ENCODE assay signal across 12 cellular contexts in the genomic region with DNA sequence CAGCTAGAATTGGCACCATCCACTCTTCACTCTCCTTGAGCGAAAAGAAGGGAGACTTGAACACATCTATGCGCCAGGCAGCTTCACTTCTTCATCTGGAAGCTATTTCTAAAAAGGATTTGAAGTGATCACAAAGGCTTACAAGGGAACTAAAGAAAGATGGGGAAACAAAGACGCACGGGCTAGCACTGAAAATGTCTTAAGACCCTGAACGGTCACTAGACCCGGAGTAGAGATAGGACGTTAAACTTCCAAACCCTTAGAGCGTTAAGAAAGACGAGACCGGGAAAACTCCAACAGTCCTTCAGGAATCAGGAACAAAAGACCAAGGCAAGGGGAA. TPM values are rescaled to one million over a fixed set of nuclear protein-coding genes. Genes with fewer than 3 reads are reported as not detected.
DNase-seq lines count a peak whose midpoint lies in the region; ATAC-seq, FAIRE-seq and TF ChIP-seq lines count a peak whose summit lies in the region.
"Had no signal": no experiment of that assay in that cellular context is flagged by ENCODE, and none has a peak within 500 bp of the region (broad histone marks: within the 10 kb centered on the region; RNA-seq: fewer than 3 reads in every experiment).

No MANE protein-coding gene starts in this region.

- no peak for TF ChIP-seq POLR2A in breast epithelium (IDR thresholded peaks at IDR 0.05)

- H3K27me3 ChIP-seq in breast epithelium (peaks cover 0 to 6% of the 10 kb centered on the region in 2 donors), astrocyte (ENCODE audit: insufficient read depth, low read length) (peaks cover 49% of the 10 kb centered on the region), upper lobe of right lung (peaks cover 41% of the 10 kb centered on the region)
- H3K27me3 ChIP-seq: thyroid gland had no signal

- no peak for DNase-seq in breast epithelium (ENCODE audit: low spot score in 2 of 2)
- no peak for DNase-seq in MCF 10A (ENCODE audit: unreplicated experiment)
- DNase-seq in astrocyte (ENCODE audit: low read depth), result no peak
- no peak for DNase-seq in memory B cell (ENCODE audit: low spot score in 2 of 2)
- DNase-seq in upper lobe of right lung, result no peak
- DNase-seq in AML-193 (lab: John Stamatoyannopoulos, UW), result no peak
- no peak for DNase-seq in GM10266 (ENCODE audit: extremely low spot score)

- H2AFZ ChIP-seq in astrocyte (ENCODE audit: low read depth, low read length), result peak overlapping the region; percentile 87

- H3K27ac ChIP-seq in breast epithelium (no peak overlapping the region), astrocyte (ENCODE audit: low read depth, low read length) (no peak overlapping the region), upper lobe of right lung (no peak overlapping the region)
- H3K27ac ChIP-seq: epithelial cell of prostate, prostate gland, thyroid gland had no signal

- H3K4me3 Mint-ChIP-seq in MCF 10A (ENCODE audit: unreplicated experiment) (no peak overlapping the region), astrocyte (ENCODE audit: unreplicated experiment) (peak overlapping the region; percentile 18), memory B cell (peak overlapping the region; percentile 39)

- H3K36me3 Mint-ChIP-seq in MCF 10A (ENCODE audit: insufficient read depth, unreplicated experiment), result no peaks in the 10 kb centered on the region
- no peaks in the 10 kb centered on the region for H3K36me3 Mint-ChIP-seq in astrocyte (ENCODE audit: low read depth, unreplicated experiment)
- peaks cover 1% of the 10 kb centered on the region for H3K36me3 Mint-ChIP-seq in memory B cell

- FAIRE-seq in astrocyte (lab: Jason Lieb, UNC), result no peak

- no peaks in the 10 kb centered on the region for H3K36me3 ChIP-seq in breast epithelium
- H3K36me3 ChIP-seq in astrocyte (ENCODE audit: insufficient read depth, low read length), result no peaks in the 10 kb centered on the region
- H3K36me3 ChIP-seq in upper lobe of right lung, result no peaks in the 10 kb centered on the region
- H3K36me3 ChIP-seq: prostate gland, thyroid gland had no signal

- peak overlapping the region; percentile 33 for H3K9ac ChIP-seq in astrocyte (ENCODE audit: low read length)

- intact Hi-C loops in breast epithelium (cut with DNase I; ENCODE audit: low total_unique reads), result no loop called here
- intact Hi-C loops in MCF 10A (cut with micrococcal nuclease), result no loop called here
- intact Hi-C loops in upper lobe of right lung (cut with DNase I), result loop anchor here (10.0 kb wide), 1 partner anchor 139 kb away; the partner anchor contains the start of gene THPO

- no peaks in the 10 kb centered on the region for H4K20me1 ChIP-seq in astrocyte (ENCODE audit: insufficient read depth, low read length)

- H3K4me1 ChIP-seq in breast epithelium (no peaks in the 10 kb centered on the region), astrocyte (ENCODE audit: insufficient read depth, low read length) (peaks cover 11% of the 10 kb centered on the region), upper lobe of right lung (peaks cover 5% of the 10 kb centered on the region)
- H3K4me1 ChIP-seq: prostate gland had no signal

- H3K27ac Mint-ChIP-seq in MCF 10A (ENCODE audit: low read depth, unreplicated experiment) (no peak overlapping the region), astrocyte (ENCODE audit: unreplicated experiment) (no peak overlapping the region), memory B cell (no peak overlapping the region)

- peak overlapping the region; percentile 82 for H3K4me2 ChIP-seq in astrocyte (ENCODE audit: low read length)

- no peak for ATAC-seq in memory B cell (ENCODE audit: low read depth)
- ATAC-seq in upper lobe of right lung, result no peak
- ATAC-seq in HG03457 (IDR thresholded peaks at IDR 0.05; ENCODE audit: unreplicated experiment), result no peak

- CTCF ChIA-PET in MCF 10A (lab: Yijun Ruan, JAX), result interaction anchor here (0.6 to 7.2 kb wide), 39 partner anchors 9 to 392 kb away, joined by 3 to 107 read pairs (median 5); partner anchors contain the start of genes EPHB3 and THPO

- H3K4me1 Mint-ChIP-seq in MCF 10A (ENCODE audit: insufficient read depth, unreplicated experiment) (no peaks in the 10 kb centered on the region), astrocyte (ENCODE audit: low read depth, unreplicated experiment) (peaks cover 5% of the 10 kb centered on the region), memory B cell (peaks cover 5% of the 10 kb centered on the region)

- H3K9me3 ChIP-seq in breast epithelium (no peaks in the 10 kb centered on the region), astrocyte (ENCODE audit: insufficient read depth, low read depth, low read length) (peaks cover 3% of the 10 kb centered on the region), upper lobe of right lung (no peaks in the 10 kb centered on the region)
- H3K9me3 ChIP-seq: prostate gland, thyroid gland had no signal

- peak overlapping the region; percentile 39 to 65 (median 48) for H3K4me3 ChIP-seq in breast epithelium
- H3K4me3 ChIP-seq in astrocyte (ENCODE audit: insufficient read depth, low read depth, low read length), result no peak overlapping the region
- H3K4me3 ChIP-seq in upper lobe of right lung, result peak overlapping the region; percentile 46

- no peaks in the 10 kb centered on the region for H3K79me2 ChIP-seq in astrocyte (ENCODE audit: insufficient read depth, low read length)

- H3K27me3 Mint-ChIP-seq in MCF 10A (ENCODE audit: insufficient read depth, unreplicated experiment) (peaks cover 75% of the 10 kb centered on the region), astrocyte (ENCODE audit: low read depth, unreplicated experiment) (peaks cover 45% of the 10 kb centered on the region), memory B cell (peaks cover 30% of the 10 kb centered on the region)

- POLR2A ChIA-PET in MCF 10A (lab: Yijun Ruan, JAX), result interaction anchor here (0.7 kb wide), 2 partner anchors 23 to 93 kb away, joined by 3 read pairs; no protein-coding TSS in a partner anchor

- no TSS peak for BruUV-seq in MCF 10A (replicated peaks; lab: Mats Ljungman, UMichigan)

- peaks cover 16% of the 10 kb centered on the region for H3K9me3 Mint-ChIP-seq in MCF 10A (ENCODE audit: unreplicated experiment)
- peaks cover 18% of the 10 kb centered on the region for H3K9me3 Mint-ChIP-seq in astrocyte (ENCODE audit: unreplicated experiment)
- H3K9me3 Mint-ChIP-seq in memory B cell, result peaks cover 5% of the 10 kb centered on the region

- TF ChIP-seq CTCF in breast epithelium (IDR thresholded peaks at IDR 0.05), result no peak
- no peak for TF ChIP-seq CTCF in MCF 10A (IDR thresholded peaks at IDR 0.05; ENCODE audit: unreplicated experiment)
- TF ChIP-seq CTCF in astrocyte (IDR thresholded peaks at IDR 0.05; ENCODE audit: insufficient read depth, low read depth, low read length), result no peak
- TF ChIP-seq CTCF in upper lobe of right lung (IDR thresholded peaks at IDR 0.05), result no peak
- TF ChIP-seq CTCF in GM10266 (IDR thresholded peaks at IDR 0.05; ENCODE audit: control insufficient read depth, insufficient read depth, low read depth, missing control alignments), result no peak

RNA-seq across cellular contexts. Expression of gene EPHB3, which starts 47.5 kb away (rescaled TPM):
- total RNA-seq in breast epithelium (10 to 100 TPM in 1 of 3 donors, 1 to 10 TPM in 1, under 1 TPM in 1; 0.32 to 25.3 (median 7.9) TPM), MCF 10A (2022) (4.0 and 5.4 TPM in 2 replicates), astrocyte (17.2 and 27.0 TPM in 2 replicates), upper lobe of right lung (7.8 TPM)
- total RNA-seq: activated CD8-positive, alpha-beta memory T cell treated with anti-CD3 and anti-CD28 coated beads for 36 hours had no signal
